ENCODE assay signal across 8 cellular contexts in the genomic region with DNA sequence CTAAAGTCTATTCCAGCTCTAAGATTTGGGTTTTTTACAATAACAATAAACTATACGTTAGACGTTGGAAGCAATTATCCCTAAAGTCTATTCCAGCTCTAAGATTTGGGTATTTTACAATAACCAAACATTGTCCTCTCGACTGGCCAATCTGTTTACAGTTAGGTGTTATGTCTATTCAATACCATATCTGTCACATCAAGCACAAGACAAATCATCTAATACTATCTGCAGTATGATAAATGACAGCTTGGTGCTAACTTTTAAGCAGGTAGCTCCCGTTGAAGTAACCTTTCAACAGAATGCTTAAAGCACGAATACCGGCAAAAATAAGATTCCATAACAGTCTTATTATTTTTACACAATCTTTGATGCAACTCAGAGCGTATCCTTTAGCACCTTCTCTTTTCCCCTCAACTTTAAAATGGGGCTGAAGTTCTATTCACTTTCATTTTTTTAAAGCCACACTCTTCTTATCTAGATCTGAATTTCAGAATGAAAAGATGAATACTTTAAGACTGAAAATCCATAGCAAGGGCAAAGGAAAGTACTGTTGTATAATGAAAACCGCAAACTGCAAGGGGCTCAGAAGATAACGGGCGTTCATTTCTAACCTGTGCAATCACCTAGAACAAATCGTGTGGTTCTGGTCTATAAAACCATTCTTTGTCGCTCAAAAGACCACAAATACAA. TPM values are rescaled to one million over a fixed set of nuclear protein-coding genes. Genes with fewer than 3 reads are reported as not detected.
A peak's percentile ranks its signal among the peaks of the same experiment; 100 is the strongest.
DNase-seq lines count a peak whose midpoint lies in the region; ATAC-seq, FAIRE-seq and TF ChIP-seq lines count a peak whose summit lies in the region.

No MANE protein-coding gene starts in this region.

- FAIRE-seq in RCC 7860 (lab: Jason Lieb, UNC): peak; percentile 63

- ATAC-seq in GM21786 (IDR thresholded peaks at IDR 0.05; ENCODE audit: unreplicated experiment) (peak; percentile 6), HG03439 (IDR thresholded peaks at IDR 0.05; ENCODE audit: unreplicated experiment) (no peak), GM21576 (IDR thresholded peaks at IDR 0.05; ENCODE audit: unreplicated experiment) (no peak)

- no peak for TF ChIP-seq CTCF in epithelial cell of proximal tubule (conservative IDR thresholded peaks at IDR 0.05; ENCODE audit: low read depth, low read length)

- DNase-seq in RCC 7860 (ENCODE audit: low spot score) (no peak), epithelial cell of proximal tubule (ENCODE audit: low read depth) (no peak), HT-29 (ENCODE audit: low spot score) (no peak), G401 (ENCODE audit: low spot score) (no peak)

- H3K4me1 ChIP-seq in rectal smooth muscle tissue (ENCODE audit: control insufficient read depth, insufficient read depth, low read length): peaks cover 10% of the 10 kb centered on the region

- H3K9ac ChIP-seq in rectal smooth muscle tissue (ENCODE audit: low read length): peak overlapping the region; percentile 95

- H3K36me3 ChIP-seq in rectal smooth muscle tissue (ENCODE audit: control insufficient read depth, insufficient read depth, low read length): no peaks in the 10 kb centered on the region

- no peaks in the 10 kb centered on the region for H3K27me3 ChIP-seq in rectal smooth muscle tissue (ENCODE audit: control insufficient read depth, insufficient read depth, low read length)

- in situ Hi-C loops in G401 (cut with HindIII; ENCODE audit: low sequenced_read_pairs): no loop called here

- H3K27ac ChIP-seq in rectal smooth muscle tissue (ENCODE audit: low read depth, low read length): peak overlapping the region; percentile 93

- peak overlapping the region; percentile 81 for H3K4me3 ChIP-seq in epithelial cell of proximal tubule (ENCODE audit: low read depth, low read length)
- H3K4me3 ChIP-seq in rectal smooth muscle tissue (ENCODE audit: low read length): peak overlapping the region; percentile 71

RNA-seq across cellular contexts. Expression of a gene that starts 0.9 kb away (rescaled TPM):
- 208 and 276 TPM in 2 replicates for total RNA-seq in epithelial cell of proximal tubule
- 503 and 539 TPM in 2 replicates for total RNA-seq in HT-29 (2014; rRNA removed; shearing (Covaris generic))
- 315 and 379 TPM in 2 replicates for total RNA-seq in G401 (2014; rRNA removed; shearing (Covaris generic))

RNA-seq across cellular contexts. Expression of a gene that starts 38.4 kb away (rescaled TPM):
- total RNA-seq in epithelial cell of proximal tubule: 5.4 and 6.9 TPM in 2 replicates
- 11.6 and 13.2 TPM in 2 replicates for total RNA-seq in HT-29 (2014; rRNA removed; shearing (Covaris generic))
- total RNA-seq in G401 (2014; rRNA removed; shearing (Covaris generic)): 11.1 and 13.1 TPM in 2 replicates

RNA-seq across cellular contexts. Expression of a gene that starts 50.5 kb away (rescaled TPM):
- 3,738 and 4,469 TPM in 2 replicates for total RNA-seq in epithelial cell of proximal tubule
- total RNA-seq in HT-29 (2014; rRNA removed; shearing (Covaris generic)): 3,779 and 3,976 TPM in 2 replicates
- total RNA-seq in G401 (2014; rRNA removed; shearing (Covaris generic)): 4,753 and 4,999 TPM in 2 replicates
